25 cellular contexts compared by ENCODE assay signal in the genomic region with DNA sequence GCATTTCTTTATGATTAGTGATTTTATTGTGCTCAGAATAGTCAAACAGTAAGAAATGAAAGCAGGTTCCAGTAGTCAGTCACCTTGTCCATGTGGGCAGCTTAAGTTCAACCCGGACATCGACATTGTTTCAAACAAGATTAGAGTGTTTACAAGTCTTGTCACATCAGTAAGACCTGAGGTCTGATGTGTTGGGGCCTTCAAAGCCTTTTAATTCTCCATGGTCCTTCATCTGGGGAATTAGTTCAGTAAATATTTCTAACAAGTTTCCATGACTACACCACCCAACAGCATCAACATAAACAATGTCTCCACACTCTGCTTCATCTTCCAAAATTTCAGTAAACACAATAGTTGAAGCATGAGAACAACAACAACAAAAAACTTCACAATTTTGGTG. TPM values are rescaled to one million over a fixed set of nuclear protein-coding genes. Genes with fewer than 3 reads are reported as not detected.
"Had no signal": no experiment of that assay in that cellular context is flagged by ENCODE, and none has a peak within 500 bp of the region (broad histone marks: within the 10 kb centered on the region; RNA-seq: fewer than 3 reads in every experiment).

No MANE protein-coding gene starts in this region.

- H3K27ac ChIP-seq: epithelial cell of prostate, foreskin keratinocyte, pancreas, suprapubic skin, thyroid gland, upper lobe of left lung, uterus had no signal

- H3K27me3 ChIP-seq: thyroid gland, uterus had no signal

- H3K4me2 ChIP-seq: smooth muscle cell had no signal

- H3K4me1 ChIP-seq: foreskin keratinocyte, pancreas, suprapubic skin, thyroid gland, upper lobe of left lung, uterus had no signal

- DNase-seq: cortex of kidney; effector memory CD4-positive, alpha-beta T cell; esophagus squamous epithelium; foreskin keratinocyte; kidney; left colon; left ventricle myocardium superior; mesendoderm; naive B cell; occipital lobe; pancreas; right cardiac atrium; stimulated activated CD4-positive, alpha-beta T cell treated with anti-CD3 and anti-CD28 coated beads, Interleukin-4, amount 100 ng/mL, for 1 hour; stimulated activated CD8-positive, alpha-beta memory T cell treated with anti-CD3 and anti-CD28 coated beads, Interleukin-4, amount 100 ng/mL, for 48 hours; stimulated activated naive CD8-positive, alpha-beta T cell treated with anti-CD3 and anti-CD28 coated beads, Interleukin-15, Interleukin-2, amounts not matched to agents 100 U/mL and 50 U/mL, for 24 hours; thyroid gland; upper lobe of left lung; uterus had no signal

- H3K4me1 Mint-ChIP-seq: naive B cell; stimulated activated effector memory CD8-positive, alpha-beta T cell treated with anti-CD3 and anti-CD28 coated beads, Interleukin-12 subunit alpha, Interleukin-12 subunit beta, amount 100 ng/mL, for 72 hours had no signal

- H3K36me3 ChIP-seq: esophagus squamous epithelium, pancreas, suprapubic skin, thyroid gland, upper lobe of left lung, uterus had no signal

- H3K4me3 Mint-ChIP-seq: naive B cell; nephron; stimulated activated effector memory CD8-positive, alpha-beta T cell treated with anti-CD3 and anti-CD28 coated beads, Interleukin-12 subunit alpha, Interleukin-12 subunit beta, amount 100 ng/mL, for 72 hours had no signal

- H3K9me3 ChIP-seq: esophagus squamous epithelium, pancreas, suprapubic skin, thyroid gland, upper lobe of left lung, uterus had no signal

- H3K4me3 ChIP-seq: esophagus squamous epithelium, lung, pancreas, smooth muscle cell, suprapubic skin, thyroid gland, upper lobe of left lung, uterus had no signal

- H3K27ac Mint-ChIP-seq: naive B cell; nephron; progenitor cell of endocrine pancreas; stimulated activated effector memory CD8-positive, alpha-beta T cell treated with anti-CD3 and anti-CD28 coated beads, Interleukin-12 subunit alpha, Interleukin-12 subunit beta, amount 100 ng/mL, for 72 hours had no signal

- ATAC-seq: foreskin keratinocyte; left colon; left ventricle myocardium superior; pancreas; right cardiac atrium; stimulated activated effector memory CD8-positive, alpha-beta T cell treated with anti-CD3 and anti-CD28 coated beads, Interleukin-12 subunit alpha, Interleukin-12 subunit beta, amount 100 ng/mL, for 72 hours; stimulated activated naive CD8-positive, alpha-beta T cell treated with anti-CD3 and anti-CD28 coated beads, Interleukin-15, Interleukin-2, amounts not matched to agents 100 U/mL and 50 U/mL, for 24 hours had no signal

- H3K36me3 Mint-ChIP-seq: naive B cell; stimulated activated effector memory CD8-positive, alpha-beta T cell treated with anti-CD3 and anti-CD28 coated beads, Interleukin-12 subunit alpha, Interleukin-12 subunit beta, amount 100 ng/mL, for 72 hours had no signal

RNA-seq across cellular contexts. Expression of gene MYOG, which starts 26.6 kb away (rescaled TPM):
- total RNA-seq: esophagus squamous epithelium, foreskin keratinocyte, kidney, left colon, left ventricle myocardium superior, lung, occipital lobe, pancreas, progenitor cell of endocrine pancreas, right cardiac atrium, smooth muscle cell, suprapubic skin, thyroid gland, upper lobe of left lung, uterus had no signal
